21 cellular contexts compared by ENCODE assay signal in genomic region chr14:72917420-72917819, GRCh38. TPM values are rescaled to one million over a fixed set of nuclear protein-coding genes. Genes with fewer than 3 reads are reported as not detected.
A peak's percentile ranks its signal among the peaks of the same experiment; 100 is the strongest.
DNase-seq lines count a peak whose midpoint lies in the region; ATAC-seq, FAIRE-seq and TF ChIP-seq lines count a peak whose summit lies in the region.
"Had no signal": no experiment of that assay in that cellular context is flagged by ENCODE, and none has a peak within 500 bp of the region (broad histone marks: within the 10 kb centered on the region; RNA-seq: fewer than 3 reads in every experiment).

No MANE protein-coding gene starts in this region.

- H3K9me1 ChIP-seq in IMR-90 (ENCODE audit: insufficient read depth, low read length): no peaks in the 10 kb centered on the region; the same call in 1 of the 2 replicates
- no peaks in the 10 kb centered on the region for H3K9me1 ChIP-seq in endothelial cell of umbilical vein (replicated peaks; ENCODE audit: control insufficient read depth, extremely low read depth, insufficient read depth, low read length)

- H3K23ac ChIP-seq in IMR-90 (ENCODE audit: low read depth, low read length): no peak overlapping the region

- TF ChIP-seq EP300 in neural cell (conservative IDR thresholded peaks at IDR 0.05; ENCODE audit: poor library complexity, severe bottlenecking): no peak

- H2BK5ac ChIP-seq in IMR-90 (ENCODE audit: low read depth, low read length, poor library complexity, severe bottlenecking): no peak overlapping the region

- intact Hi-C loops in IMR-90 (cut with micrococcal nuclease) (no loop called here), endothelial cell of umbilical vein (cut with micrococcal nuclease) (no loop called here), colonic mucosa (cut with DNase I) (no loop called here)

- TF ChIP-seq POLR2A in IMR-90 (IDR thresholded peaks at IDR 0.05; ENCODE audit: low read depth, low read length): no peak
- no peak for TF ChIP-seq POLR2A in endothelial cell of umbilical vein (IDR thresholded peaks at IDR 0.05; ENCODE audit: low read depth, low read length)

- H3K79me1 ChIP-seq in IMR-90 (ENCODE audit: low read depth in 1 of 2, low read length in 2 of 2): no peaks in the 10 kb centered on the region

- H3K27me3 ChIP-seq in IMR-90 (ENCODE audit: control insufficient read depth, insufficient read depth, low read length) (no peaks in the 10 kb centered on the region; the same call in 1 of the 2 replicates), endothelial cell of umbilical vein (ENCODE audit: control insufficient read depth in 2 of 2, insufficient read depth in 2 of 2, low read length in 2 of 2) (peaks cover 30 to 47% of the 10 kb centered on the region in 2 experiments), neural cell (ENCODE audit: insufficient read depth, low read depth, low read length) (no peaks in the 10 kb centered on the region), colonic mucosa (no peaks in the 10 kb centered on the region)
- H3K27me3 ChIP-seq: BLaER1 treated with 17β-estradiol and CSF1 and Interleukin-3, amounts not matched to agents 10 nM and 100 nM had no signal

- H3K27ac ChIP-seq in IMR-90 (ENCODE audit: insufficient read depth, low read length) (no peak overlapping the region), endothelial cell of umbilical vein (ENCODE audit: insufficient read depth, low read depth, low read length) (no peak overlapping the region), neural cell (ENCODE audit: low read length) (peak overlapping the region; percentile 34), colonic mucosa (no peak overlapping the region)
- H3K27ac ChIP-seq: BLaER1 treated with 17β-estradiol and CSF1 and Interleukin-3, amounts not matched to agents 10 nM and 100 nM; SK-N-MC had no signal

- dilution Hi-C loops in IMR-90 (cut with HindIII; ENCODE audit: low sequenced_read_pairs, unreplicated experiment): no loop called here
- dilution Hi-C loops in endothelial cell of umbilical vein (cut with MboI; ENCODE audit: extremely low pct_ligation_motif_present, low sequenced_read_pairs): no loop called here

- no peak overlapping the region for H2AK5ac ChIP-seq in IMR-90 (ENCODE audit: low read depth, low read length)

- WGBS in IMR-90 (ENCODE audit: extremely low coverage in 2 of 2, insufficient read length in 1 of 2), 2 experiments: no CpG with 5 or more reads among the region's 5 CpGs

- in situ Hi-C loops in IMR-90 (cut with MboI; ENCODE audit: low sequenced_read_pairs): no loop called here

- TF ChIP-seq RAD21 in IMR-90 (IDR thresholded peaks at IDR 0.05; ENCODE audit: low read length): no peak
- no peak for TF ChIP-seq RAD21 in neural cell (conservative IDR thresholded peaks at IDR 0.05)

- no peaks in the 10 kb centered on the region for H3F3A ChIP-seq in neural cell (ENCODE audit: insufficient read depth, low read length, poor library complexity, severe bottlenecking)

- no peak overlapping the region for H3K56ac ChIP-seq in IMR-90 (ENCODE audit: extremely low read depth, insufficient read depth, low read length)

- H3K4me1 ChIP-seq in IMR-90 (ENCODE audit: control insufficient read depth, insufficient read depth, low read length) (peaks cover 2% of the 10 kb centered on the region; the same call in 1 of the 2 replicates), endothelial cell of umbilical vein (ENCODE audit: control insufficient read depth, extremely low read depth, insufficient read depth, low read length) (no peaks in the 10 kb centered on the region), colonic mucosa (no peaks in the 10 kb centered on the region)

- H3K9ac ChIP-seq in IMR-90 (ENCODE audit: low read depth, low read length) (no peak overlapping the region), endothelial cell of umbilical vein (replicated peaks; ENCODE audit: extremely low read depth, insufficient read depth, low read length) (no peak overlapping the region), neural cell (ENCODE audit: low read length) (no peak overlapping the region), colonic mucosa (ENCODE audit: low read depth in 2 of 2, low read length in 2 of 2) (no peak overlapping the region)
- H3K9ac ChIP-seq: BLaER1 treated with 17β-estradiol and CSF1 and Interleukin-3, amounts not matched to agents 10 nM and 100 nM had no signal

- TF ChIP-seq CTCF in IMR-90 (conservative IDR thresholded peaks at IDR 0.05; ENCODE audit: low read depth, low read length) (no peak), endothelial cell of umbilical vein (IDR thresholded peaks at IDR 0.05; ENCODE audit: extremely low read depth in 1 of 2, insufficient read depth in 1 of 2, low read depth in 1 of 2, low read length in 2 of 2) (no peak), neural cell (IDR thresholded peaks at IDR 0.05; ENCODE audit: poor library complexity, severe bottlenecking) (no peak), colonic mucosa (IDR thresholded peaks at IDR 0.05) (no peak), omental fat pad (IDR thresholded peaks at IDR 0.05) (no peak)

- no peak overlapping the region for H3K14ac ChIP-seq in IMR-90 (replicated peaks; ENCODE audit: low read depth, low read length)

- no peak overlapping the region for H2BK120ac ChIP-seq in IMR-90 (ENCODE audit: low read depth, low read length)

- POLR2A ChIA-PET in IMR-90 (lab: Charles Lee; ENCODE audit: unreplicated experiment): no interaction called here
- POLR2A ChIA-PET in endothelial cell of umbilical vein (lab: Charles Lee): no interaction called here

- BruUV-seq in IMR-90 (replicated peaks; lab: Mats Ljungman, UMichigan) (no TSS peak), endothelial cell of umbilical vein (replicated peaks; lab: Mats Ljungman, UMichigan) (no TSS peak)

- H3K4me3 ChIP-seq in IMR-90 (ENCODE audit: insufficient read depth, low read depth, low read length): no peak overlapping the region
- H3K4me3 ChIP-seq in endothelial cell of umbilical vein (replicated peaks in 1 of 3; ENCODE audit: insufficient read depth in 1 of 3, low read depth in 1 of 3, low read length in 3 of 3): no peak overlapping the region
- no peak overlapping the region for H3K4me3 ChIP-seq in neural cell (ENCODE audit: low read length)
- no peak overlapping the region for H3K4me3 ChIP-seq in colonic mucosa
- H3K4me3 ChIP-seq: BLaER1 treated with 17β-estradiol and CSF1 and Interleukin-3, amounts not matched to agents 10 nM and 100 nM; SK-N-MC had no signal

- H2AFZ ChIP-seq in IMR-90 (replicated peaks; ENCODE audit: low read length, poor library complexity) (peak overlapping the region; percentile 11), endothelial cell of umbilical vein (ENCODE audit: low read depth, low read length) (no peak overlapping the region), neural cell (ENCODE audit: low read depth, low read length) (no peak overlapping the region)

- H4K20me1 ChIP-seq in IMR-90 (ENCODE audit: insufficient read depth, low read length) (no peaks in the 10 kb centered on the region), endothelial cell of umbilical vein (replicated peaks; ENCODE audit: control insufficient read depth, extremely low read depth, insufficient read depth, low read length) (no peaks in the 10 kb centered on the region), neural cell (ENCODE audit: insufficient read depth) (no peaks in the 10 kb centered on the region)
- H4K20me1 ChIP-seq: BLaER1 treated with 17β-estradiol and CSF1 and Interleukin-3, amounts not matched to agents 10 nM and 100 nM had no signal

- no peaks in the 10 kb centered on the region for H3K79me2 ChIP-seq in endothelial cell of umbilical vein (ENCODE audit: control insufficient read depth, insufficient read depth, low read length)
- no peaks in the 10 kb centered on the region for H3K79me2 ChIP-seq in neural cell (replicated peaks; ENCODE audit: insufficient read depth, low read length)

- DNase-seq in IMR-90 (no peak), endothelial cell of umbilical vein (ENCODE audit: low read depth, low spot score) (no peak), urothelium cell line (ENCODE audit: low spot score) (no peak), colonic mucosa (no peak), omental fat pad (ENCODE audit: low spot score) (no peak)
- DNase-seq in activated CD4-positive, alpha-beta T cell treated with anti-CD3 and anti-CD28 coated beads for 48 hours: no peak
- DNase-seq: Calu3; CD8-positive, alpha-beta T cell; NCI-H1048; NCI-H1436; NCI-H2029; NCI-H446 treated with DMSO at 0.1 percent for 48 hours; NCI-H774; SHP77 had no signal

- CTCF ChIA-PET in IMR-90 (lab: Yijun Ruan, JAX) (interaction anchor here (1.0 kb wide), 2 partner anchors 400 to 403 kb away, joined by 3 to 7 read pairs; no protein-coding TSS in a partner anchor), endothelial cell of umbilical vein (lab: Charles Lee) (interaction anchor here (1.2 to 2.1 kb wide), 6 partner anchors 9 to 406 kb away, joined by 3 to 14 read pairs (median 4); no protein-coding TSS in a partner anchor)

- no peaks in the 10 kb centered on the region for H3K9me2 ChIP-seq in neural cell (ENCODE audit: insufficient read depth, low read length)

- no peak overlapping the region for H2AK9ac ChIP-seq in IMR-90 (replicated peaks; ENCODE audit: low read depth, low read length, poor library complexity)

- no peaks in the 10 kb centered on the region for H3K9me3 ChIP-seq in IMR-90 (ENCODE audit: control insufficient read depth, insufficient read depth, low read length)
- H3K9me3 ChIP-seq in endothelial cell of umbilical vein (replicated peaks; ENCODE audit: control insufficient read depth, insufficient read depth, low read length): no peaks in the 10 kb centered on the region
- no peaks in the 10 kb centered on the region for H3K9me3 ChIP-seq in neural cell (ENCODE audit: low read length)
- H3K9me3 ChIP-seq in colonic mucosa: no peaks in the 10 kb centered on the region
- H3K9me3 ChIP-seq: BLaER1 treated with 17β-estradiol and CSF1 and Interleukin-3, amounts not matched to agents 10 nM and 100 nM had no signal

- H2BK20ac ChIP-seq in IMR-90 (ENCODE audit: low read depth, low read length): no peak overlapping the region

- no peak for FAIRE-seq in endothelial cell of umbilical vein (lab: Jason Lieb, UNC)
- FAIRE-seq in urothelium cell line (lab: Jason Lieb, UNC): peak; percentile 65
- FAIRE-seq: GM12891, GM19239, H1, HepG2 had no signal

- H3K4ac ChIP-seq in IMR-90 (ENCODE audit: low read depth, low read length): no peak overlapping the region

- H3K36me3 ChIP-seq in IMR-90 (ENCODE audit: control insufficient read depth, insufficient read depth, low read length): no peaks in the 10 kb centered on the region
- H3K36me3 ChIP-seq in endothelial cell of umbilical vein (ENCODE audit: control insufficient read depth in 2 of 2, extremely low read depth in 1 of 2, insufficient read depth in 2 of 2, low read length in 2 of 2): no peaks in the 10 kb centered on the region
- no peaks in the 10 kb centered on the region for H3K36me3 ChIP-seq in neural cell (ENCODE audit: insufficient read depth, low read length)
- H3K36me3 ChIP-seq in colonic mucosa: no peaks in the 10 kb centered on the region
- H3K36me3 ChIP-seq: BLaER1 treated with 17β-estradiol and CSF1 and Interleukin-3, amounts not matched to agents 10 nM and 100 nM had no signal

- H4K8ac ChIP-seq in IMR-90 (ENCODE audit: low read depth in 2 of 2, low read length in 2 of 2): no peak overlapping the region

- H4K91ac ChIP-seq in IMR-90 (ENCODE audit: insufficient read depth, low read depth, low read length): no peak overlapping the region

- no peak overlapping the region for H2BK15ac ChIP-seq in IMR-90 (ENCODE audit: low read depth, low read length)

- no peak overlapping the region for H3K4me2 ChIP-seq in IMR-90 (ENCODE audit: low read depth, low read length)
- H3K4me2 ChIP-seq in endothelial cell of umbilical vein (ENCODE audit: insufficient read depth, low read length): no peak overlapping the region
- no peak overlapping the region for H3K4me2 ChIP-seq in neural cell (ENCODE audit: low read length)
- H3K4me2 ChIP-seq: BLaER1 treated with 17β-estradiol and CSF1 and Interleukin-3, amounts not matched to agents 10 nM and 100 nM had no signal

- no peak overlapping the region for H4K5ac ChIP-seq in IMR-90 (ENCODE audit: low read depth, low read length)

- peak; percentile 79 for ATAC-seq in IMR-90 (ENCODE audit: low read depth)
- ATAC-seq in omental fat pad (ENCODE audit: low FRiP score): no peak
- ATAC-seq: CD8-positive, alpha-beta T cell; HepG2 had no signal

- no peak overlapping the region for H3K18ac ChIP-seq in IMR-90 (ENCODE audit: low read depth, low read length)

RNA-seq across cellular contexts. Expression of gene DCAF4, which starts 8.8 kb away (rescaled TPM):
- total RNA-seq in IMR-90 (2012; rRNA removed): 24.7 and 29.4 TPM in 2 replicates
- polyA plus RNA-seq in IMR-90 (2012; rRNA removed): 22.8 and 28.8 TPM in 2 replicates
- polyA plus RNA-seq in IMR-90 (2012; cell fraction: cytosol; rRNA removed): 12.6 and 23.5 TPM in 2 replicates
- polyA plus RNA-seq in IMR-90 (2012; cell fraction: nucleus; rRNA removed; ENCODE audit: low replicate concordance): 35.2 and 102 TPM in 2 replicates
- total RNA-seq in endothelial cell of umbilical vein: 8.6 and 14.5 TPM in 2 replicates
- 9.8 and 15.8 TPM in 2 replicates for polyA plus RNA-seq in endothelial cell of umbilical vein
- 9.0 and 13.1 TPM in 2 replicates for polyA plus RNA-seq in endothelial cell of umbilical vein (2011; cell fraction: cytosol; rRNA removed)
- polyA plus RNA-seq in endothelial cell of umbilical vein (2011; cell fraction: nucleus; rRNA removed): 26.9 and 36.0 TPM in 2 replicates
- 17.1 and 20.7 TPM in 2 replicates for polyA plus RNA-seq in endothelial cell of umbilical vein (2012)
- polyA minus RNA-seq in endothelial cell of umbilical vein: 16.5 and 19.0 TPM in 2 replicates
- 3.6 TPM for polyA minus RNA-seq in endothelial cell of umbilical vein (2011; cell fraction: cytosol; rRNA and poly(A)+ RNA removed)
- polyA minus RNA-seq in endothelial cell of umbilical vein (2011; cell fraction: nucleus; rRNA and poly(A)+ RNA removed): 13.3 and 18.0 TPM in 2 replicates
- polyA plus RNA-seq in neural cell: 12.2 and 16.5 TPM in 2 replicates
- 10.0 and 21.2 TPM in 2 replicates for polyA minus RNA-seq in neural cell
- total RNA-seq in colonic mucosa: 10 to 100 TPM in 1 of 2 donors, 1 to 10 TPM in 1; 8.3 to 11.3 TPM
- 10 to 100 TPM; 15.7 to 50.1 (median 16.4) TPM for total RNA-seq in omental fat pad

RNA-seq across cellular contexts. Expression of gene DPF3, which starts 23.5 kb away (rescaled TPM):
- total RNA-seq in IMR-90 (2012; rRNA removed): 32.8 and 48.9 TPM in 2 replicates
- 30.5 and 37.7 TPM in 2 replicates for polyA plus RNA-seq in IMR-90 (2012; rRNA removed)
- 9.5 and 12.3 TPM in 2 replicates for polyA plus RNA-seq in IMR-90 (2012; cell fraction: cytosol; rRNA removed)
- polyA plus RNA-seq in IMR-90 (2012; cell fraction: nucleus; rRNA removed; ENCODE audit: low replicate concordance): 70.5 and 136 TPM in 2 replicates
- total RNA-seq in endothelial cell of umbilical vein: 3.5 and 8.1 TPM in 2 replicates
- 1.5 and 2.4 TPM in 2 replicates for polyA plus RNA-seq in endothelial cell of umbilical vein
- polyA plus RNA-seq in endothelial cell of umbilical vein (2011; cell fraction: cytosol; rRNA removed): 2.8 and 3.2 TPM in 2 replicates
- 15.0 and 23.9 TPM in 2 replicates for polyA plus RNA-seq in endothelial cell of umbilical vein (2011; cell fraction: nucleus; rRNA removed)
- polyA plus RNA-seq in endothelial cell of umbilical vein (2012): 6.8 and 7.3 TPM in 2 replicates
- 5.5 and 11.8 TPM in 2 replicates for polyA minus RNA-seq in endothelial cell of umbilical vein
- polyA minus RNA-seq in endothelial cell of umbilical vein (2011; cell fraction: cytosol; rRNA and poly(A)+ RNA removed): not detected
- 17.8 and 18.7 TPM in 2 replicates for polyA minus RNA-seq in endothelial cell of umbilical vein (2011; cell fraction: nucleus; rRNA and poly(A)+ RNA removed)
- polyA plus RNA-seq in neural cell: 2.9 and 5.7 TPM in 2 replicates
- 17.0 and 21.8 TPM in 2 replicates for polyA minus RNA-seq in neural cell
- 10 to 100 TPM in 1 of 2 donors, 1 to 10 TPM in 1; 6.7 to 14.0 TPM for total RNA-seq in colonic mucosa
- 1 to 10 TPM in 1 of 4 donors, under 1 TPM in 3; 0.19 to 3.8 (median 0.58) TPM for total RNA-seq in omental fat pad
- polyA plus RNA-seq: H1 had no signal
